Comparison of ENCODE assay signal across 12 cellular contexts in genomic region chr16:48561960-48562393, GRCh38. TPM values are rescaled to one million over a fixed set of nuclear protein-coding genes. Genes with fewer than 3 reads are reported as not detected.
DNase-seq lines count a peak whose midpoint lies in the region; ATAC-seq, FAIRE-seq and TF ChIP-seq lines count a peak whose summit lies in the region.
"Had no signal": no experiment of that assay in that cellular context is flagged by ENCODE, and none has a peak within 500 bp of the region (broad histone marks: within the 10 kb centered on the region; RNA-seq: fewer than 3 reads in every experiment).

No MANE protein-coding gene starts in this region.

- H3K27ac ChIP-seq in hepatocyte = no peak overlapping the region
- H3K27ac ChIP-seq: prostate gland had no signal

- H3K4me3 Mint-ChIP-seq in endothelial cell (ENCODE audit: unreplicated experiment) = no peak overlapping the region
- H3K4me3 Mint-ChIP-seq in naive thymus-derived CD8-positive, alpha-beta T cell = no peak overlapping the region
- H3K4me3 Mint-ChIP-seq: CD8-positive, alpha-beta T cell had no signal

- TF ChIP-seq CTCF in endothelial cell (IDR thresholded peaks at IDR 0.05; ENCODE audit: unreplicated experiment) = no peak
- no peak for TF ChIP-seq CTCF in hepatocyte (IDR thresholded peaks at IDR 0.05; ENCODE audit: poor library complexity)

- no peaks in the 10 kb centered on the region for H3K27me3 ChIP-seq in hepatocyte

- peaks cover 4% of the 10 kb centered on the region for H3K4me1 ChIP-seq in hepatocyte (ENCODE audit: insufficient read depth)
- H3K4me1 ChIP-seq: prostate gland had no signal

- peaks cover 18% of the 10 kb centered on the region for H3K36me3 Mint-ChIP-seq in endothelial cell (ENCODE audit: low read depth, unreplicated experiment)
- H3K36me3 Mint-ChIP-seq in naive thymus-derived CD8-positive, alpha-beta T cell = peaks cover 14 to 29% (median 17%) of the 10 kb centered on the region in 3 donors

- H3K9me2 ChIP-seq in hepatocyte (replicated peaks; ENCODE audit: insufficient read depth) = no peaks in the 10 kb centered on the region

- POLR2A ChIA-PET in naive thymus-derived CD8-positive, alpha-beta T cell (lab: Charles Lee) = interaction anchor here (1.0 to 1.1 kb wide), 2 partner anchors 50 to 52 kb away, joined by 3 read pairs; no protein-coding TSS in a partner anchor

- ATAC-seq in naive thymus-derived CD8-positive, alpha-beta T cell = no peak
- ATAC-seq in HG03095 (IDR thresholded peaks at IDR 0.05; ENCODE audit: unreplicated experiment) = no peak
- ATAC-seq: CD8-positive, alpha-beta T cell had no signal

- H3K9me3 Mint-ChIP-seq in endothelial cell (ENCODE audit: unreplicated experiment) = no peaks in the 10 kb centered on the region
- H3K9me3 Mint-ChIP-seq in naive thymus-derived CD8-positive, alpha-beta T cell = no peaks in the 10 kb centered on the region
- H3K9me3 Mint-ChIP-seq: CD8-positive, alpha-beta T cell had no signal

- no peaks in the 10 kb centered on the region for H3K9me3 ChIP-seq in hepatocyte (ENCODE audit: low read depth)
- H3K9me3 ChIP-seq: prostate gland had no signal

- peak; percentile 76 for DNase-seq in CD1c-positive myeloid dendritic cell (ENCODE audit: extremely low spot score)
- peak; percentile 52 for DNase-seq in M059J (ENCODE audit: low read depth)
- no peak for DNase-seq in endothelial cell (ENCODE audit: low spot score)
- no peak for DNase-seq in naive thymus-derived CD8-positive, alpha-beta T cell
- no peak for DNase-seq in hepatocyte (ENCODE audit: low spot score)
- DNase-seq in RCC 7860 (ENCODE audit: low spot score) = no peak
- DNase-seq in DMS53 (lab: John Stamatoyannopoulos, UW) = no peak
- DNase-seq: CD8-positive, alpha-beta T cell; NCI-H2029; OCI-M1 had no signal

- H3K4me1 Mint-ChIP-seq in endothelial cell (ENCODE audit: unreplicated experiment) = peaks cover 24% of the 10 kb centered on the region
- H3K4me1 Mint-ChIP-seq in naive thymus-derived CD8-positive, alpha-beta T cell = peaks cover 26 to 86% (median 72%) of the 10 kb centered on the region in 4 donors

- no peaks in the 10 kb centered on the region for H3K36me3 ChIP-seq in hepatocyte (replicated peaks; ENCODE audit: insufficient read depth, low read depth)
- H3K36me3 ChIP-seq: prostate gland had no signal

- peaks cover 32% of the 10 kb centered on the region for H4K20me1 ChIP-seq in hepatocyte (ENCODE audit: insufficient read depth, poor library complexity, severe bottlenecking)

- peak overlapping the region; percentile 12 for H3K27ac Mint-ChIP-seq in endothelial cell (ENCODE audit: unreplicated experiment)
- H3K27ac Mint-ChIP-seq in naive thymus-derived CD8-positive, alpha-beta T cell = peak overlapping the region in 8 of 10 donors; percentile 1 to 63 (median 27)
- H3K27ac Mint-ChIP-seq: CD8-positive, alpha-beta T cell had no signal

- no peak overlapping the region for H3K4me2 ChIP-seq in hepatocyte

- H2AFZ ChIP-seq in hepatocyte = no peak overlapping the region

- H3K4me3 ChIP-seq in hepatocyte = no peak overlapping the region
- H3K4me3 ChIP-seq: prostate gland had no signal

- H3K27me3 Mint-ChIP-seq in endothelial cell (ENCODE audit: unreplicated experiment) = no peaks in the 10 kb centered on the region
- no peaks in the 10 kb centered on the region for H3K27me3 Mint-ChIP-seq in naive thymus-derived CD8-positive, alpha-beta T cell

- H3K79me2 ChIP-seq in hepatocyte = peaks cover 97% of the 10 kb centered on the region

- no peak for FAIRE-seq in RCC 7860 (lab: Jason Lieb, UNC)

RNA-seq across cellular contexts. Expression of gene N4BP1, which starts 48.0 kb away (rescaled TPM):
- 32.4 and 37.9 TPM in 2 replicates for total RNA-seq in M059J (2014; rRNA removed; shearing (Covaris generic))
- total RNA-seq in endothelial cell (ENCODE audit: unreplicated experiment) (52.2 TPM), hepatocyte (43.9 and 51.7 TPM in 2 replicates)
- 10 to 100 TPM; 79.2 to 85.1 TPM for total RNA-seq in naive thymus-derived CD8-positive, alpha-beta T cell
- 10 to 100 TPM; 20.1 to 48.4 (median 31.9) TPM for polyA plus RNA-seq in naive thymus-derived CD8-positive, alpha-beta T cell
- 21.2 and 31.6 TPM in 2 replicates for polyA plus RNA-seq in hepatocyte

Comparison
In these comparisons a context has a peak if more than half of its experiments do, and no peak if none do; other contexts are left out.
1. DNase-seq: peak in CD1c-positive myeloid dendritic cell (single experiment) and M059J (single experiment); none in endothelial cell (single experiment), naive thymus-derived CD8-positive, alpha-beta T cell (0 of 10), hepatocyte (single experiment), RCC 7860 (single experiment) and DMS53 (single experiment).